1 cellular context compared by ENCODE assay signal in the genomic region with DNA sequence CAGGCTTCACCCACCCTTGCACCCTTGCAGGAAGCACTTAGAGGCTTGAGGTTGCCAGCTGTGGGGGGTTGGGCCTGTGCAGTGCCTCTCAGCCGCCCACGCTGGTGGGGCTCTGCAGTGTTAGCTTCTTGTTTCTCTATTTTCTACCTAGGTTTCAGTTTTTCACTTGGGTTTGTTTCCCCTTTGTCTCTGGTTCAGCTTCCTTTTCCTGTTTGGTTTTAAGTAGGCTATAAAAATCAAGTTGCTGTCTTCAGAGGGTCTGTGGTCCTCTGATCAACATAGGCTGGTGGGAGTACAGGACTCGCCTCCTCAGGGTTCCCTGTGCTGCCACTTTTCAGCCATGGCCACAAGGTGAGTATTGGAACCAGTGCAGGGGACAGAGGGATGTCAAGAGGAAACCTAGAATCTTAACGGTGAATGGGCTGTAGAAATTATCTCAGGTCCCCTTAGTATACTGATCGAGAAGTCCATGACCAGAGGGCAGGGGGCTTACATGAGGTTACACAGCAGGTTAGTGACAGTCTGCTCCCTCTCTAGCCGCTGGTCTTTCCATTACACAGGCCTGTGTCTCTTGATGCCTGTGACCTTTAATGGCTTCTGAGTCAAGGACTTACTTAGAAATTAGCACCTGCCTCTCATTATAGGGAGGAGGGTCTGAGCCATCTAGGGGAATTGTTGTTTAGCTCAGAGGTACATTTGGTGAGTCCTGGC.
TF ChIP-seq lines count a peak whose summit lies in the region.

A gene with protein sequence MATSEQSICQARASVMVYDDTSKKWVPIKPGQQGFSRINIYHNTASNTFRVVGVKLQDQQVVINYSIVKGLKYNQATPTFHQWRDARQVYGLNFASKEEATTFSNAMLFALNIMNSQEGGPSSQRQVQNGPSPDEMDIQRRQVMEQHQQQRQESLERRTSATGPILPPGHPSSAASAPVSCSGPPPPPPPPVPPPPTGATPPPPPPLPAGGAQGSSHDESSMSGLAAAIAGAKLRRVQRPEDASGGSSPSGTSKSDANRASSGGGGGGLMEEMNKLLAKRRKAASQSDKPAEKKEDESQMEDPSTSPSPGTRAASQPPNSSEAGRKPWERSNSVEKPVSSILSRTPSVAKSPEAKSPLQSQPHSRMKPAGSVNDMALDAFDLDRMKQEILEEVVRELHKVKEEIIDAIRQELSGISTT (plus strand): TSS at position 262 of the 711 bp plus-strand sequence. CDS start 79 bp downstream, at position 341.

TF ChIP-seq in A549, 52 proteins besides CTCF, POLR2A, EP300 and RAD21 (continued from another document):
- TF ChIP-seq, protein P1, sequence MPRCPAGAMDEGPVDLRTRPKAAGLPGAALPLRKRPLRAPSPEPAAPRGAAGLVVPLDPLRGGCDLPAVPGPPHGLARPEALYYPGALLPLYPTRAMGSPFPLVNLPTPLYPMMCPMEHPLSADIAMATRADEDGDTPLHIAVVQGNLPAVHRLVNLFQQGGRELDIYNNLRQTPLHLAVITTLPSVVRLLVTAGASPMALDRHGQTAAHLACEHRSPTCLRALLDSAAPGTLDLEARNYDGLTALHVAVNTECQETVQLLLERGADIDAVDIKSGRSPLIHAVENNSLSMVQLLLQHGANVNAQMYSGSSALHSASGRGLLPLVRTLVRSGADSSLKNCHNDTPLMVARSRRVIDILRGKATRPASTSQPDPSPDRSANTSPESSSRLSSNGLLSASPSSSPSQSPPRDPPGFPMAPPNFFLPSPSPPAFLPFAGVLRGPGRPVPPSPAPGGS (IDR thresholded peaks at IDR 0.05): no peak
